ENCODE assay signal across 33 cellular contexts in the genomic region with DNA sequence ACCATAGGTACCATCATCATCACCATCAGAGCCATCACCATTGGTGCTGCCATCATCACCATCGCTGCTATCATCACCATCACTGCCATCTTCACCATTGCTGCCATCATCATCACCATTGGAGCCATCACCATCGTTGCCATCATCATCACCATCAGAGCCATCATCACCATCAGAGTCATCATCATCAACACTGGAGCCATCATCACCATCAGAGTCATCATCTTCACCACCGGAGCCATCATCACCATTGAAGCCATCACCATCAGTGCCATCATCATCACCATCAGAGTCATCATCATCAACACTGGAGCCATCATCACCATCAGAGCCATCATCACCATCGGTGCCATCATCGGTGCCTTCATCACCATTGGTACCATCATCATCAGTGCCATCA.
"Had no signal": no experiment of that assay in that cellular context is flagged by ENCODE, and none has a peak within 500 bp of the region (broad histone marks: within the 10 kb centered on the region; RNA-seq: fewer than 3 reads in every experiment).

No MANE protein-coding gene starts in this region.

- H3K27ac ChIP-seq: brain microvascular endothelial cell, epithelial cell of prostate, esophagus squamous epithelium, gastroesophageal sphincter, WERI-Rb-1 had no signal

- H3K27me3 ChIP-seq: brain microvascular endothelial cell had no signal

- H3K4me1 ChIP-seq: esophagus squamous epithelium, gastroesophageal sphincter had no signal

- H3K4me1 Mint-ChIP-seq: activated B cell treated with CpG ODN at 0.5 μM for 24 hours; activated T-helper 17 cell treated with anti-CD3 and anti-CD28 coated beads, Interleukin-2, amount 50 U/mL, for 72 hours had no signal

- H3K27ac Mint-ChIP-seq: activated B cell treated with CpG ODN at 0.5 μM for 24 hours; activated CD8-positive, alpha-beta T cell treated with anti-CD3 and anti-CD28 coated beads for 36 hours; activated naive CD8-positive, alpha-beta T cell; activated T-helper 17 cell treated with anti-CD3 and anti-CD28 coated beads, Interleukin-2, amount 50 U/mL, for 72 hours; T-helper 1 cell treated with Interleukin-12 subunit alpha and Interleukin-12 subunit beta and Interleukin-4 antibody, amounts not matched to agents 30 μg/mL and 1 μg/mL, for 36 hours had no signal

- DNase-seq: activated B cell treated with CpG ODN at 0.5 μM for 24 hours; activated CD4-positive, alpha-beta T cell treated with anti-CD3 and anti-CD28 coated beads for 48 hours; activated CD4-positive, alpha-beta T cell treated with anti-CD3 and anti-CD28 coated beads, Interleukin-2, amount 50 U/mL, for 1 hour; activated CD4-positive, alpha-beta T cell treated with anti-CD3 and anti-CD28 coated beads, Interleukin-2, amount 50 U/mL, for 48 hours; activated CD8-positive, alpha-beta memory T cell treated with anti-CD3 and anti-CD28 coated beads for 24 hours; activated CD8-positive, alpha-beta T cell treated with anti-CD3 and anti-CD28 coated beads for 36 hours; activated effector memory CD4-positive, alpha-beta T cell treated with Interleukin-2 at 50 U/mL for 16 hours; activated gamma-delta T cell treated with Interleukin-2 at 50 U/mL for 16 hours; activated naive CD4-positive, alpha-beta T cell treated with anti-CD3 and anti-CD28 coated beads, Interleukin-2, amount 50 U/mL, for 16 hours; activated naive CD4-positive, alpha-beta T cell treated with Interleukin-2 at 50 U/mL for 16 hours; activated T-cell treated with anti-CD3 and anti-CD28 coated beads, Interleukin-2, amount 50 U/mL, for 4 hours; amniotic stem cell; anterior cingulate cortex; brain microvascular endothelial cell; caudate nucleus; cortex of kidney; dermis blood vessel endothelial cell; effector CD8-positive, alpha-beta T cell; esophagus squamous epithelium; foreskin melanocyte; head of caudate nucleus; T-helper 9 cell; WERI-Rb-1 had no signal

- ATAC-seq: activated CD4-positive, CD25-positive, alpha-beta regulatory T cell treated with anti-CD3 and anti-CD28 coated beads, Interleukin-2, amount 50 U/mL, for 24 hours; activated CD8-positive, alpha-beta T cell treated with anti-CD3 and anti-CD28 coated beads for 36 hours; activated T-cell treated with anti-CD3 and anti-CD28 coated beads, Interleukin-2, amount 50 U/mL, for 4 hours; activated T-helper 17 cell treated with anti-CD3 and anti-CD28 coated beads, Interleukin-2, amount 50 U/mL, for 72 hours; gastroesophageal sphincter had no signal

- H3K4me3 ChIP-seq: esophagus squamous epithelium, gastroesophageal sphincter had no signal

- H3K36me3 Mint-ChIP-seq: activated naive CD8-positive, alpha-beta T cell had no signal

- H3K27me3 Mint-ChIP-seq: activated B cell treated with CpG ODN at 0.5 μM for 24 hours; activated CD8-positive, alpha-beta T cell treated with anti-CD3 and anti-CD28 coated beads for 36 hours; activated naive CD8-positive, alpha-beta T cell; activated T-helper 17 cell treated with anti-CD3 and anti-CD28 coated beads, Interleukin-2, amount 50 U/mL, for 72 hours had no signal

- H3K4me3 Mint-ChIP-seq: activated B cell treated with CpG ODN at 0.5 μM for 24 hours; activated CD8-positive, alpha-beta T cell treated with anti-CD3 and anti-CD28 coated beads for 36 hours; activated naive CD8-positive, alpha-beta T cell; activated T-cell treated with anti-CD3 and anti-CD28 coated beads, Interleukin-2, amount 50 U/mL, for 4 hours; activated T-helper 17 cell treated with anti-CD3 and anti-CD28 coated beads, Interleukin-2, amount 50 U/mL, for 72 hours; T-helper 1 cell treated with Interleukin-12 subunit alpha and Interleukin-12 subunit beta and Interleukin-4 antibody, amounts not matched to agents 30 μg/mL and 1 μg/mL, for 36 hours had no signal

- FAIRE-seq: astrocyte, colon, endometrium, endothelial cell of umbilical vein had no signal

- H3K9me3 Mint-ChIP-seq: activated B cell treated with CpG ODN at 0.5 μM for 24 hours; activated CD8-positive, alpha-beta T cell treated with anti-CD3 and anti-CD28 coated beads for 36 hours; activated T-cell treated with anti-CD3 and anti-CD28 coated beads, Interleukin-2, amount 50 U/mL, for 4 hours; activated T-helper 17 cell treated with anti-CD3 and anti-CD28 coated beads, Interleukin-2, amount 50 U/mL, for 72 hours; T-helper 1 cell treated with Interleukin-12 subunit alpha and Interleukin-12 subunit beta and Interleukin-4 antibody, amounts not matched to agents 30 μg/mL and 1 μg/mL, for 36 hours had no signal

- H3K36me3 ChIP-seq: brain microvascular endothelial cell, esophagus squamous epithelium, gastroesophageal sphincter, WERI-Rb-1 had no signal

- H3K9me3 ChIP-seq: esophagus squamous epithelium, gastroesophageal sphincter had no signal
